ENCODE assay signal across 8 cellular contexts in the genomic region with DNA sequence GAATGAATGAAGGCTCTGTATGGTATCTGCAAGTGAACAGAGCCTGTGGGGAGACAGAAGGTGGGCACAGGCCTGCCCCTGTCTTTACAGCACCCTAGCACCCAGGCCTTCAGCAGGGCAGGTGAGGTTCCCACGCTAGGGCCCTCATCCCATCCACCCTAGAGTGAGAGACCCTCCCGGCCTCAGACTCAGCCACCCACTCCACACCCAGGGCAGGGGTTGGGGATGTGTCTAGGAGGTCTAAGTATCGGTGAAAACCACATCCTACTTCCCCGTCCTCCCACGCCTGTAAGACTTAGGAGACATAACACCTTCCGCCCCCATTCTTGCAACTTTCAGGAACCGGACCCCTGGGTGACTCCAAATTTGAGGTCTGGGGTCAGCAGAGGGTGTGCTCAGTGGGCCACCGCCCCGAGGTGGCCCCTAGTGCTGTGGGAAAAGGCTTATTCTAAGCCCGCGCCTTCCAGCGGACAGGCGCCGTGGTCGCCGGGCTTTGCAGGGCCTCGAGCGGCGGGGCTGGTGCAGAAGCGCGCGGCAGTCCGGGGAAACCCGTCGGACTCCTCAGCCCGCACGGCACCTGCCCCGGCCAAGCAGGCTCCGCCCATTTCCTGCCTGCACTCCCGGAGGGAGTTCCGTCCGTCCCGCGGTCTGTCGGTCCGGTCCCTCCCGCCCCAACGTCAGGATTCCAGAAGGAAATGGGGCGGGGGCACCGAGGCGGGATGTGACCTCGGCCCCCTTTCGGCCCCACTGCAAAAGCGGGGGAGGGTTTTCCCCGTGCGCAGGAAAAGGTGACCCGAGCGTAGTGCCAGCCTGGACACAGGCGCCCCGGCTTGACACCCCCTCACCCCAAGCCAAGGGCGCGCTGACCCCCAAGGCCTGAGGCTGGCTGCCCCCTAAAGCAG.
A peak's percentile ranks its signal among the peaks of the same experiment; 100 is the strongest.
DNase-seq lines count a peak whose midpoint lies in the region; ATAC-seq and TF ChIP-seq lines count a peak whose summit lies in the region.

No MANE protein-coding gene starts in this region.

- DNase-seq in AG09309 (ENCODE audit: low read depth) (no peak), HK-2 (ENCODE audit: unreplicated experiment) (peak; percentile 87), astrocyte of the hippocampus (ENCODE audit: low read depth, low spot score) (peak; percentile 67), islet precursor cell (peak; percentile 85), HCEC 1CT (no peak)
- peak; percentile 86 for DNase-seq in stimulated activated CD4-positive, alpha-beta T cell treated with anti-CD3 and anti-CD28 coated beads, Interleukin-15, amount 100 ng/mL, for 24 hours

- TF ChIP-seq CTCF in AG09309 (IDR thresholded peaks at IDR 0.05; ENCODE audit: control insufficient read depth, insufficient read depth, low read depth, low read length, missing control alignments): no peak

- ATAC-seq in GM18498 (IDR thresholded peaks at IDR 0.05; ENCODE audit: unreplicated experiment): peak; percentile 37

- H3K4me3 ChIP-seq in AG09309 (ENCODE audit: control insufficient read depth, low read depth, low read length): peak overlapping the region; percentile 40

- TF ChIP-seq POLR2A in Raji (IDR thresholded peaks at IDR 0.05; ENCODE audit: insufficient read depth, low read depth, low read length): peak; percentile 74

Comparison
In these comparisons a context has a peak if more than half of its experiments do, and no peak if none do; other contexts are left out.
1. DNase-seq: peak in HK-2 (single experiment), astrocyte of the hippocampus (single experiment), islet precursor cell (single experiment) and stimulated activated CD4-positive, alpha-beta T cell treated with anti-CD3 and anti-CD28 coated beads, Interleukin-15, amount 100 ng/mL, for 24 hours (single experiment); none in AG09309 (single experiment) and HCEC 1CT (single experiment).